ENCODE assay signal across 22 cellular contexts in genomic region chr15:50750227-50750597, GRCh38. TPM values are rescaled to one million over a fixed set of nuclear protein-coding genes. Genes with fewer than 3 reads are reported as not detected.
A peak's percentile ranks its signal among the peaks of the same experiment; 100 is the strongest.
DNase-seq lines count a peak whose midpoint lies in the region; ATAC-seq and TF ChIP-seq lines count a peak whose summit lies in the region.
"Had no signal": no experiment of that assay in that cellular context is flagged by ENCODE, and none has a peak within 500 bp of the region (broad histone marks: within the 10 kb centered on the region; RNA-seq: fewer than 3 reads in every experiment).

No MANE protein-coding gene starts in this region.

- no peaks in the 10 kb centered on the region for H3K27me3 Mint-ChIP-seq in activated T-helper 1 cell treated with anti-CD3 and anti-CD28 coated beads, Interleukin-12 subunit alpha, Interleukin-12 subunit beta, Interleukin-2, Interleukin-4 antibody, amounts not matched to agents 30 ng/mL and 10 ng/mL and 1 ng/mL, durations not matched to agents 14 hours and 24 hours and 36 hours (ENCODE audit: insufficient read depth)
- H3K27me3 Mint-ChIP-seq: CD8-positive, alpha-beta memory T cell had no signal

- H3K4me3 Mint-ChIP-seq in activated T-helper 1 cell treated with anti-CD3 and anti-CD28 coated beads, Interleukin-12 subunit alpha, Interleukin-12 subunit beta, Interleukin-2, Interleukin-4 antibody, amounts not matched to agents 30 ng/mL and 10 ng/mL and 1 ng/mL, durations not matched to agents 14 hours and 24 hours and 36 hours, result no peak overlapping the region
- H3K4me3 Mint-ChIP-seq: CD8-positive, alpha-beta memory T cell; GM23338 had no signal

- no peak overlapping the region for H2BK15ac ChIP-seq in mesenchymal stem cell (ENCODE audit: low read depth, poor library complexity, severe bottlenecking)

- intact Hi-C loops in activated T-helper 1 cell treated with anti-CD3 and anti-CD28 coated beads, Interleukin-12 subunit alpha, Interleukin-12 subunit beta, Interleukin-2, Interleukin-4 antibody, amounts not matched to agents 30 ng/mL and 10 ng/mL and 1 ng/mL, durations not matched to agents 14 hours and 24 hours and 36 hours (cut with micrococcal nuclease), result no loop called here
- intact Hi-C loops in body of pancreas (cut with DNase I) (no loop called here), sigmoid colon (cut with DNase I) (no loop called here), left lung (cut with DNase I) (no loop called here)

- no peak overlapping the region for H3K4me3 ChIP-seq in body of pancreas
- H3K4me3 ChIP-seq in mesenchymal stem cell (ENCODE audit: insufficient read depth in 1 of 2, low read depth in 1 of 2, low read length in 2 of 2), result no peak overlapping the region
- no peak overlapping the region for H3K4me3 ChIP-seq in sigmoid colon
- H3K4me3 ChIP-seq in left lung, result no peak overlapping the region
- H3K4me3 ChIP-seq: GM23338 had no signal

- TF ChIP-seq POLR2A in body of pancreas (IDR thresholded peaks at IDR 0.05), result no peak
- no peak for TF ChIP-seq POLR2A in sigmoid colon (IDR thresholded peaks at IDR 0.05)

- peak overlapping the region in 1 of 4 donors; percentile 51 for H3K27ac ChIP-seq in body of pancreas
- H3K27ac ChIP-seq in mesenchymal stem cell (ENCODE audit: low read length, poor library complexity, severe bottlenecking), result no peak overlapping the region
- peak overlapping the region in 3 of 4 donors; percentile 26 to 60 (median 29) for H3K27ac ChIP-seq in sigmoid colon
- no peak overlapping the region for H3K27ac ChIP-seq in left lung
- H3K27ac ChIP-seq: C4-2B, RWPE1 had no signal

- H3K27ac Mint-ChIP-seq in activated T-helper 1 cell treated with anti-CD3 and anti-CD28 coated beads, Interleukin-12 subunit alpha, Interleukin-12 subunit beta, Interleukin-2, Interleukin-4 antibody, amounts not matched to agents 30 ng/mL and 10 ng/mL and 1 ng/mL, durations not matched to agents 14 hours and 24 hours and 36 hours, result peak overlapping the region; percentile 23
- H3K27ac Mint-ChIP-seq: GM23338 had no signal

- no peak overlapping the region for H3K4me2 ChIP-seq in mesenchymal stem cell (ENCODE audit: low read length, poor library complexity, severe bottlenecking)
- H3K4me2 ChIP-seq: GM23338 had no signal

- H2AK5ac ChIP-seq in mesenchymal stem cell (ENCODE audit: low read length, severe bottlenecking), result no peak overlapping the region

- peaks cover 0 to 12% of the 10 kb centered on the region in 2 donors for H3K36me3 ChIP-seq in body of pancreas (replicated peaks in 1 of 2; ENCODE audit: insufficient read depth in 1 of 2, low read depth in 2 of 2)
- peaks cover 2 to 17% of the 10 kb centered on the region in 2 experiments for H3K36me3 ChIP-seq in mesenchymal stem cell (ENCODE audit: control insufficient read depth in 1 of 2, insufficient read depth in 2 of 2, low read depth in 1 of 2, low read length in 2 of 2)
- H3K36me3 ChIP-seq in sigmoid colon, result peaks cover 0 to 28% (median 3%) of the 10 kb centered on the region in 4 donors
- peaks cover 0 to 41% of the 10 kb centered on the region in 2 donors for H3K36me3 ChIP-seq in left lung

- peaks cover 10% of the 10 kb centered on the region for H3K79me1 ChIP-seq in mesenchymal stem cell (replicated peaks; ENCODE audit: low read length, poor library complexity, severe bottlenecking)

- H4K91ac ChIP-seq in mesenchymal stem cell (ENCODE audit: low read length), result no peak overlapping the region

- peaks cover 59% of the 10 kb centered on the region for H3K4me1 ChIP-seq in body of pancreas
- peaks cover 5% of the 10 kb centered on the region for H3K4me1 ChIP-seq in mesenchymal stem cell (ENCODE audit: control insufficient read depth, insufficient read depth, low read depth, low read length)
- peaks cover 0 to 43% (median 33%) of the 10 kb centered on the region in 4 donors for H3K4me1 ChIP-seq in sigmoid colon
- H3K4me1 ChIP-seq in left lung, result peaks cover 3 to 16% of the 10 kb centered on the region in 2 donors

- H2BK12ac ChIP-seq in mesenchymal stem cell (ENCODE audit: low read length in 2 of 2), result no peak overlapping the region

- no peak overlapping the region for H2AFZ ChIP-seq in mesenchymal stem cell (ENCODE audit: low read depth, low read length)
- H2AFZ ChIP-seq: GM23338 had no signal

- H2BK5ac ChIP-seq in mesenchymal stem cell (ENCODE audit: low read depth, low read length, poor library complexity, severe bottlenecking), result peak overlapping the region; percentile 14

- WGBS in body of pancreas, 2 donors, result 55 to 64% methylated on average over 5 of the region's 5 CpGs
- WGBS in mesenchymal stem cell, result 93% methylated on average over 3 of the region's 5 CpGs
- WGBS in sigmoid colon, 2 donors, result 89 to 92% methylated on average over 5 of the region's 5 CpGs

- TF ChIP-seq EP300 in sigmoid colon (IDR thresholded peaks at IDR 0.05), result no peak

- peaks cover 14% of the 10 kb centered on the region for H3K36me3 Mint-ChIP-seq in activated T-helper 1 cell treated with anti-CD3 and anti-CD28 coated beads, Interleukin-12 subunit alpha, Interleukin-12 subunit beta, Interleukin-2, Interleukin-4 antibody, amounts not matched to agents 30 ng/mL and 10 ng/mL and 1 ng/mL, durations not matched to agents 14 hours and 24 hours and 36 hours (ENCODE audit: low read depth)

- H3K9me3 Mint-ChIP-seq in activated T-helper 1 cell treated with anti-CD3 and anti-CD28 coated beads, Interleukin-12 subunit alpha, Interleukin-12 subunit beta, Interleukin-2, Interleukin-4 antibody, amounts not matched to agents 30 ng/mL and 10 ng/mL and 1 ng/mL, durations not matched to agents 14 hours and 24 hours and 36 hours, result no peaks in the 10 kb centered on the region
- H3K9me3 Mint-ChIP-seq: CD8-positive, alpha-beta memory T cell; GM23338 had no signal

- H4K8ac ChIP-seq in mesenchymal stem cell (ENCODE audit: low read length), result no peak overlapping the region

- H2BK120ac ChIP-seq in mesenchymal stem cell (ENCODE audit: low read depth, low read length), result no peak overlapping the region

- no peaks in the 10 kb centered on the region for H3K27me3 ChIP-seq in body of pancreas
- no peaks in the 10 kb centered on the region for H3K27me3 ChIP-seq in mesenchymal stem cell (ENCODE audit: control insufficient read depth in 1 of 2, insufficient read depth in 1 of 2, low read length in 2 of 2)
- H3K27me3 ChIP-seq in sigmoid colon, result no peaks in the 10 kb centered on the region
- no peaks in the 10 kb centered on the region for H3K27me3 ChIP-seq in left lung

- H3K4ac ChIP-seq in mesenchymal stem cell (ENCODE audit: low read depth in 1 of 2, low read length in 2 of 2), result no peak overlapping the region

- no peaks in the 10 kb centered on the region for H3K9me3 ChIP-seq in body of pancreas
- H3K9me3 ChIP-seq in mesenchymal stem cell (ENCODE audit: control insufficient read depth, low read length), result no peaks in the 10 kb centered on the region
- H3K9me3 ChIP-seq in sigmoid colon, result no peaks in the 10 kb centered on the region
- H3K9me3 ChIP-seq in left lung, result no peaks in the 10 kb centered on the region

- TF ChIP-seq CTCF in body of pancreas (IDR thresholded peaks at IDR 0.05) (no peak), sigmoid colon (IDR thresholded peaks at IDR 0.05) (no peak), left lung (IDR thresholded peaks at IDR 0.05) (no peak)

- no peak overlapping the region for H3K9ac ChIP-seq in mesenchymal stem cell (ENCODE audit: low read length)

- no peak overlapping the region for H3K18ac ChIP-seq in mesenchymal stem cell (ENCODE audit: low read depth in 1 of 2, low read length in 2 of 2)

- ATAC-seq in body of pancreas (peak; percentile 69), HG03280 (IDR thresholded peaks at IDR 0.05; ENCODE audit: unreplicated experiment) (no peak), left lung (no peak)
- ATAC-seq: GM23338 had no signal

- H3K4me1 Mint-ChIP-seq in activated T-helper 1 cell treated with anti-CD3 and anti-CD28 coated beads, Interleukin-12 subunit alpha, Interleukin-12 subunit beta, Interleukin-2, Interleukin-4 antibody, amounts not matched to agents 30 ng/mL and 10 ng/mL and 1 ng/mL, durations not matched to agents 14 hours and 24 hours and 36 hours (ENCODE audit: low read depth), result peaks cover 36% of the 10 kb centered on the region
- H3K4me1 Mint-ChIP-seq: GM23338 had no signal

- no peak for DNase-seq in activated T-helper 1 cell treated with anti-CD3 and anti-CD28 coated beads, Interleukin-12 subunit alpha, Interleukin-12 subunit beta, Interleukin-2, Interleukin-4 antibody, amounts not matched to agents 30 ng/mL and 10 ng/mL and 1 ng/mL, durations not matched to agents 14 hours and 24 hours and 36 hours (ENCODE audit: low spot score)
- DNase-seq in body of pancreas (peak in 2 of 4 donors; percentile 31 to 41), mesenchymal stem cell (no peak), sigmoid colon (no peak), D341Med (ENCODE audit: low spot score) (no peak), left lung (no peak)
- DNase-seq: CD8-positive, alpha-beta memory T cell; DMS53; GDM1; HCEC 1CT; KG1; NCI-H1092; NCI-H1436 treated with DMSO at 0.1 percent for 48 hours; NCI-H1930; NCI-H2227 treated with DMSO at 0.1 percent for 48 hours; NCI-H510A treated with DMSO at 0.1 percent for 48 hours; NCI-H748 treated with DMSO at 0.1 percent for 48 hours; SHP77 treated with DMSO at 0.1 percent for 48 hours had no signal

- H3K23ac ChIP-seq in mesenchymal stem cell (ENCODE audit: low read length in 2 of 2), result no peak overlapping the region

- H3K14ac ChIP-seq in mesenchymal stem cell (ENCODE audit: low read length in 2 of 2), result no peak overlapping the region

RNA-seq across cellular contexts. Expression of gene SPPL2A, which starts 15.3 kb away (rescaled TPM):
- 100 and 103 TPM in 2 replicates for total RNA-seq in activated T-helper 1 cell treated with anti-CD3 and anti-CD28 coated beads, Interleukin-12 subunit alpha, Interleukin-12 subunit beta, Interleukin-2, Interleukin-4 antibody, amounts not matched to agents 30 ng/mL and 10 ng/mL and 1 ng/mL, durations not matched to agents 14 hours and 24 hours and 36 hours
- total RNA-seq in body of pancreas, result 100 to 1,000 TPM in 1 of 2 donors, 10 to 100 TPM in 1; 83.8 to 105 TPM
- 57.9 TPM for polyA plus RNA-seq in mesenchymal stem cell (2013, experiment 1 of 2)
- polyA plus RNA-seq in mesenchymal stem cell (2013, experiment 2 of 2), result 61.7 TPM
- 100 to 1,000 TPM in 3 of 4 donors, 10 to 100 TPM in 1; 98.6 to 303 (median 140) TPM for total RNA-seq in sigmoid colon
- polyA plus RNA-seq in sigmoid colon, result 10 to 100 TPM; 22.8 to 87.4 (median 24.7) TPM
- 100 to 1,000 TPM; 114 to 172 TPM for total RNA-seq in left lung

Comparison
In these comparisons a context has a peak if more than half of its experiments do, and no peak if none do; other contexts are left out.
1. H3K27ac ChIP-seq: peak in sigmoid colon (3 of 4); none in mesenchymal stem cell (single experiment) and left lung (0 of 2).